18 cellular contexts compared by ENCODE assay signal in the genomic region with DNA sequence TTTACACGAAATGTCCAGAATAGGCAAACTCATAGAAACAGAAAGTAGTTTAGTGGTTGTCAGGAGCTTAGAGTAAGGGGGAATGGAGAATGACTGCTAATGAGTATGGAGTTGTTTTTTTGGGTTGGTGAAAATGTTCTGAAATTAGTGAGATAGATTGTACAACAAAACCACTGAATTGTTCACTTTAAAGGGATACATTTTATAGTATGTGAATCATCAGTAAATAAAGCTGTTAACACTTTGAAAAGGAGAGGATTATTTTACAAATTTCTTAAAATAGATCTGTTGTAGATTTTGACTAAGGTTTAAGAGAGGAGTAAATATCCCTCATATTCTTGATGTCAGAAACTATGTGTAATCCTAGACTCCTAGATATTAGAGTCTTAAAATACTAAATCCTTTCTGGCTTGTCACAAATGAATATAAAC.
A peak's percentile ranks its signal among the peaks of the same experiment; 100 is the strongest.
DNase-seq lines count a peak whose midpoint lies in the region; ATAC-seq, FAIRE-seq and TF ChIP-seq lines count a peak whose summit lies in the region.
"Had no signal": no experiment of that assay in that cellular context is flagged by ENCODE, and none has a peak within 500 bp of the region (broad histone marks: within the 10 kb centered on the region; RNA-seq: fewer than 3 reads in every experiment).

No MANE protein-coding gene starts in this region.

- H3K4me3 ChIP-seq in MM.1S (ENCODE audit: low read length) (no peak overlapping the region), smooth muscle cell (no peak overlapping the region)
- H3K4me3 ChIP-seq: lung, skin epidermis, testis had no signal

- H3K79me2 ChIP-seq in MM.1S (ENCODE audit: low read length): peaks cover 5% of the 10 kb centered on the region; the same call in 1 of the 2 replicates
- peaks cover 53% of the 10 kb centered on the region for H3K79me2 ChIP-seq in smooth muscle cell (ENCODE audit: low read depth)

- WGBS in smooth muscle cell (ENCODE audit: low lambda C conversion rate): 81% methylated on average over 1 of the region's 1 CpG

- H3K9ac ChIP-seq in MM.1S (ENCODE audit: low read length) (no peak overlapping the region), smooth muscle cell (ENCODE audit: low read depth) (no peak overlapping the region)

- TF ChIP-seq CTCF in MM.1S (IDR thresholded peaks at IDR 0.05; ENCODE audit: low read length) (no peak), smooth muscle cell (IDR thresholded peaks at IDR 0.05; ENCODE audit: borderline replicate concordance, insufficient read depth, poor library complexity, severe bottlenecking) (no peak)

- H3K27me3 ChIP-seq in MM.1S (replicated peaks; ENCODE audit: insufficient read depth, low read length) (no peaks in the 10 kb centered on the region), smooth muscle cell (ENCODE audit: low read depth) (no peaks in the 10 kb centered on the region)
- H3K27me3 ChIP-seq: testis had no signal

- H3K4me1 ChIP-seq in MM.1S (ENCODE audit: low read length) (peaks cover 11% of the 10 kb centered on the region), smooth muscle cell (ENCODE audit: low read depth) (no peaks in the 10 kb centered on the region)
- H3K4me1 ChIP-seq: testis had no signal

- DNase-seq in MM.1S: no peak
- no peak for DNase-seq in smooth muscle cell (lab: John Stamatoyannopoulos, UW; ENCODE audit: unreplicated experiment)
- DNase-seq in RCC 7860 (ENCODE audit: low spot score): no peak
- DNase-seq in HPDE6-E6E7 (ENCODE audit: extremely low spot score): no peak
- no peak for DNase-seq in midbrain (lab: John Stamatoyannopoulos, UW)
- DNase-seq: activated CD4-positive, alpha-beta T cell treated with anti-CD3 and anti-CD28 coated beads, Interleukin-2, amount 50 U/mL, for 48 hours; activated naive CD4-positive, alpha-beta T cell treated with anti-CD3 and anti-CD28 coated beads for 36 hours; CD8-positive, alpha-beta memory T cell; GOT3; NCI-H146; NCI-H526 treated with DMSO at 0.1 percent for 48 hours; Right ventricle myocardium superior; T-helper 9 cell; testis had no signal

- H3K9me2 ChIP-seq in MM.1S (replicated peaks; ENCODE audit: insufficient read depth, low read length): no peaks in the 10 kb centered on the region

- H3K9me3 ChIP-seq in MM.1S (replicated peaks; ENCODE audit: insufficient read depth, low read length): no peaks in the 10 kb centered on the region
- no peaks in the 10 kb centered on the region for H3K9me3 ChIP-seq in smooth muscle cell (replicated peaks; ENCODE audit: low read depth)
- H3K9me3 ChIP-seq: testis had no signal

- H4K20me1 ChIP-seq in MM.1S (ENCODE audit: insufficient read depth, low read length) (no peaks in the 10 kb centered on the region), smooth muscle cell (ENCODE audit: low read depth) (peaks cover 53% of the 10 kb centered on the region)

- H3K4me2 ChIP-seq in MM.1S (ENCODE audit: low read depth, low read length) (peak overlapping the region; percentile 28; the same call in 1 of the 2 replicates), smooth muscle cell (peak overlapping the region; percentile 55)

- H3K27ac ChIP-seq in MM.1S (ENCODE audit: low read length) (no peak overlapping the region), smooth muscle cell (ENCODE audit: low read depth) (peak overlapping the region; percentile 3)
- H3K27ac ChIP-seq: skin epidermis, testis had no signal

- ATAC-seq in GM19025 (IDR thresholded peaks at IDR 0.05; ENCODE audit: low read depth, unreplicated experiment): peak; percentile 54
- peak; percentile 48 for ATAC-seq in HG02623 (IDR thresholded peaks at IDR 0.05; ENCODE audit: unreplicated experiment)

- no peaks in the 10 kb centered on the region for H3K36me3 ChIP-seq in MM.1S (replicated peaks; ENCODE audit: insufficient read depth, low read length)
- no peaks in the 10 kb centered on the region for H3K36me3 ChIP-seq in smooth muscle cell (ENCODE audit: low read depth)

- no peaks in the 10 kb centered on the region for H3F3A ChIP-seq in MM.1S (ENCODE audit: insufficient read depth, low read length)
- no peaks in the 10 kb centered on the region for H3F3A ChIP-seq in smooth muscle cell (ENCODE audit: low read depth)

- H2AFZ ChIP-seq in MM.1S (ENCODE audit: low read length) (no peak overlapping the region), smooth muscle cell (ENCODE audit: low read depth) (no peak overlapping the region)

- FAIRE-seq in RCC 7860 (lab: Jason Lieb, UNC): no peak
